ENCODE assay signal across 24 cellular contexts in genomic region chr6:42974919-42975505, GRCh38. TPM values are rescaled to one million over a fixed set of nuclear protein-coding genes. Genes with fewer than 3 reads are reported as not detected.
DNase-seq lines count a peak whose midpoint lies in the region; ATAC-seq, FAIRE-seq and TF ChIP-seq lines count a peak whose summit lies in the region.
"Had no signal": no experiment of that assay in that cellular context is flagged by ENCODE, and none has a peak within 500 bp of the region (broad histone marks: within the 10 kb centered on the region; RNA-seq: fewer than 3 reads in every experiment).

No MANE protein-coding gene starts in this region.

- H2AFZ ChIP-seq in keratinocyte (ENCODE audit: control insufficient read depth, low read length): no peak overlapping the region

- H3K27ac ChIP-seq in CD8-positive, alpha-beta T cell (ENCODE audit: low read depth, low read length): no peak overlapping the region
- peak overlapping the region; percentile 34; the same call in 1 of the 2 replicates for H3K27ac ChIP-seq in RWPE1
- H3K27ac ChIP-seq in keratinocyte (ENCODE audit: control insufficient read depth, insufficient read depth, low read length): no peak overlapping the region
- H3K27ac ChIP-seq: spleen, WERI-Rb-1 had no signal

- POLR2A ChIA-PET in CD8-positive, alpha-beta T cell (lab: Charles Lee): interaction anchor here (0.7 to 1.5 kb wide), 3 partner anchors 39 to 919 kb away, joined by 3 to 5 read pairs (median 3); partner anchors contain the start of genes CNPY3, KLHDC3 and MEA1
- POLR2A ChIA-PET in RWPE1 (lab: Yijun Ruan, JAX; ENCODE audit: low non-redundant PET): interaction anchor here (0.6 to 1.4 kb wide), 3 partner anchors 9 to 79 kb away, joined by 3 to 7 read pairs (median 3); partner anchors contain the start of genes CNPY3 and CUL7

- CTCF ChIA-PET in CD8-positive, alpha-beta T cell (lab: Charles Lee): interaction anchor here (1.1 to 1.8 kb wide), 2 partner anchors 8 to 11 kb away, joined by 3 to 5 read pairs; no protein-coding TSS in a partner anchor
- CTCF ChIA-PET in RWPE1 (lab: Yijun Ruan, JAX): no interaction called here

- H3K27me3 Mint-ChIP-seq in activated T-cell treated with anti-CD3 and anti-CD28 coated beads, Interleukin-2, amount 50 U/mL, for 24 hours: no peaks in the 10 kb centered on the region
- H3K27me3 Mint-ChIP-seq in CD8-positive, alpha-beta T cell (ENCODE audit: low read depth): no peaks in the 10 kb centered on the region

- H3K9me1 ChIP-seq in keratinocyte (ENCODE audit: control insufficient read depth, extremely low read depth, insufficient read depth, low read length): peaks cover 3% of the 10 kb centered on the region

- peak overlapping the region; percentile 78 for H3K27ac Mint-ChIP-seq in activated T-cell treated with anti-CD3 and anti-CD28 coated beads, Interleukin-2, amount 50 U/mL, for 24 hours
- H3K27ac Mint-ChIP-seq in CD8-positive, alpha-beta T cell: peak overlapping the region; percentile 72

- ATAC-seq in CD8-positive, alpha-beta T cell: no peak
- ATAC-seq: SK-N-SH treated with all-trans-retinoic acid at 6 μM for 48 hours had no signal

- DNase-seq in activated T-cell treated with anti-CD3 and anti-CD28 coated beads, Interleukin-2, amount 50 U/mL, for 24 hours: no peak
- DNase-seq in activated T-cell treated with anti-CD3 and anti-CD28 coated beads, Interleukin-2, amount 50 U/mL, for 48 hours: no peak
- no peak for DNase-seq in CD8-positive, alpha-beta T cell
- DNase-seq in RWPE1 (ENCODE audit: low spot score) (no peak), keratinocyte (ENCODE audit: low read depth, low spot score) (no peak), C1 segment of cervical spinal cord (lab: John Stamatoyannopoulos, UW) (no peak), AML-193 (lab: John Stamatoyannopoulos, UW) (no peak)
- DNase-seq in effector CD8-positive, alpha-beta T cell (lab: John Stamatoyannopoulos, UW): no peak
- DNase-seq: DMS 273 treated with DMSO at 0.1 percent for 48 hours; IMR-90; kidney glomerular epithelial cell; NCI-H1417 treated with DMSO at 0.1 percent for 48 hours; spleen; stimulated activated CD4-positive, alpha-beta T cell treated with anti-CD3 and anti-CD28 coated beads, Interleukin-4, amount 100 ng/mL, for 4 hours; trophoblast cell; WERI-Rb-1 had no signal

- peaks cover 39% of the 10 kb centered on the region for H3K36me3 Mint-ChIP-seq in activated T-cell treated with anti-CD3 and anti-CD28 coated beads, Interleukin-2, amount 50 U/mL, for 24 hours (ENCODE audit: low read depth)
- H3K36me3 Mint-ChIP-seq in CD8-positive, alpha-beta T cell: peaks cover 24% of the 10 kb centered on the region

- peak overlapping the region; percentile 6 for H3K4me3 Mint-ChIP-seq in activated T-cell treated with anti-CD3 and anti-CD28 coated beads, Interleukin-2, amount 50 U/mL, for 24 hours
- no peak overlapping the region for H3K4me3 Mint-ChIP-seq in CD8-positive, alpha-beta T cell
- H3K4me3 Mint-ChIP-seq: CD14-positive monocyte had no signal

- no peaks in the 10 kb centered on the region for H3K36me3 ChIP-seq in CD8-positive, alpha-beta T cell (ENCODE audit: insufficient read depth, low read length)
- peaks cover 2 to 6% of the 10 kb centered on the region in 2 experiments for H3K36me3 ChIP-seq in keratinocyte (ENCODE audit: control insufficient read depth in 2 of 2, extremely low read depth in 1 of 2, insufficient read depth in 2 of 2, low read length in 2 of 2)

- peaks cover 49% of the 10 kb centered on the region for H3K4me1 Mint-ChIP-seq in activated T-cell treated with anti-CD3 and anti-CD28 coated beads, Interleukin-2, amount 50 U/mL, for 24 hours (ENCODE audit: low read depth)
- H3K4me1 Mint-ChIP-seq in CD8-positive, alpha-beta T cell (ENCODE audit: low read depth): peaks cover 43% of the 10 kb centered on the region

- H4K20me1 ChIP-seq in keratinocyte (ENCODE audit: control insufficient read depth, extremely low read depth, insufficient read depth, low read length): no peaks in the 10 kb centered on the region

- peak overlapping the region; percentile 55 for H3K4me2 ChIP-seq in keratinocyte (ENCODE audit: control insufficient read depth, extremely low read depth, insufficient read depth, low read depth, low read length)

- intact Hi-C loops in CD8-positive, alpha-beta T cell (cut with DNase I, micrococcal nuclease): loop anchor here in 1 of 2 experiments (1.0 kb wide), 1 partner anchor 15 kb away; the partner anchor contains the start of gene GNMT

- H3K4me1 ChIP-seq in CD8-positive, alpha-beta T cell (ENCODE audit: insufficient read depth, low read length): peaks cover 33% of the 10 kb centered on the region
- H3K4me1 ChIP-seq in keratinocyte (ENCODE audit: control insufficient read depth, extremely low read depth, insufficient read depth, low read length): peaks cover 33% of the 10 kb centered on the region

- peaks cover 20% of the 10 kb centered on the region for H3K79me2 ChIP-seq in keratinocyte (ENCODE audit: control insufficient read depth, insufficient read depth, low read length)

- H3K9me3 ChIP-seq in CD8-positive, alpha-beta T cell (ENCODE audit: low read length): no peaks in the 10 kb centered on the region
- H3K9me3 ChIP-seq in keratinocyte (ENCODE audit: control insufficient read depth, low read depth, low read length): no peaks in the 10 kb centered on the region
- H3K9me3 ChIP-seq: spleen had no signal

- no peaks in the 10 kb centered on the region for H3K27me3 ChIP-seq in CD8-positive, alpha-beta T cell (ENCODE audit: insufficient read depth, low read length)
- H3K27me3 ChIP-seq in keratinocyte (ENCODE audit: control insufficient read depth, extremely low read depth, insufficient read depth, low read length): no peaks in the 10 kb centered on the region
- H3K27me3 ChIP-seq: spleen had no signal

- FAIRE-seq in keratinocyte (lab: Jason Lieb, UNC): peak; percentile 86
- FAIRE-seq: colon, G401.6, GM18507, H54 had no signal

- H3K4me3 ChIP-seq in CD8-positive, alpha-beta T cell (ENCODE audit: low read depth, low read length): no peak overlapping the region
- no peak overlapping the region for H3K4me3 ChIP-seq in keratinocyte (ENCODE audit: control insufficient read depth in 2 of 3, extremely low read depth in 1 of 3, insufficient read depth in 2 of 3, low read depth in 1 of 3, low read length in 3 of 3)
- H3K4me3 ChIP-seq: spleen had no signal

- dilution Hi-C loops in keratinocyte (cut with MboI; ENCODE audit: extremely low pct_ligation_motif_present, low sequenced_read_pairs): no loop called here

- no peaks in the 10 kb centered on the region for H3K9me3 Mint-ChIP-seq in activated T-cell treated with anti-CD3 and anti-CD28 coated beads, Interleukin-2, amount 50 U/mL, for 24 hours
- H3K9me3 Mint-ChIP-seq in CD8-positive, alpha-beta T cell: no peaks in the 10 kb centered on the region
- H3K9me3 Mint-ChIP-seq: brain had no signal

- TF ChIP-seq CTCF in CD8-positive, alpha-beta T cell (IDR thresholded peaks at IDR 0.05): no peak
- no peak for TF ChIP-seq CTCF in RWPE1 (conservative IDR thresholded peaks at IDR 0.05; ENCODE audit: low read depth)
- TF ChIP-seq CTCF in keratinocyte (optimal IDR thresholded peaks at IDR 0.05 in 1 of 3, IDR thresholded peaks at IDR 0.05 in 1 of 3, conservative IDR thresholded peaks at IDR 0.05 in 1 of 3; ENCODE audit: extremely low read depth in 1 of 3, insufficient read depth in 2 of 3, low read length in 3 of 3): no peak

- no peak overlapping the region for H3K9ac ChIP-seq in keratinocyte (ENCODE audit: control insufficient read depth, extremely low read depth, insufficient read depth, low read length)

RNA-seq across cellular contexts. Expression of gene PEX6, which starts 4.0 kb away (rescaled TPM):
- 1 to 10 TPM; 6.7 to 6.8 TPM for total RNA-seq in CD8-positive, alpha-beta T cell
- polyA plus RNA-seq in keratinocyte: 5.6 to 8.7 TPM (median 7.5 TPM) in 3 replicates
- polyA plus RNA-seq in keratinocyte (2011; ENCODE audit: low read depth): 3.3 TPM
- 4.6 and 7.6 TPM in 2 replicates for polyA plus RNA-seq in keratinocyte (2011; cell fraction: cytosol; rRNA removed)
- polyA plus RNA-seq in keratinocyte (2011; cell fraction: nucleus; rRNA removed): 15.7 and 18.5 TPM in 2 replicates
- polyA plus RNA-seq in keratinocyte (2012; ENCODE audit: low replicate concordance): 11.8 and 14.5 TPM in 2 replicates
- 10.1 to 16.9 TPM (median 14.6 TPM) in 3 replicates for polyA minus RNA-seq in keratinocyte
- 17.5 TPM for polyA minus RNA-seq in keratinocyte (2011; cell fraction: cytosol; rRNA and poly(A)+ RNA removed)
- 12.4 and 14.8 TPM in 2 replicates for polyA minus RNA-seq in keratinocyte (2011; cell fraction: nucleus; rRNA and poly(A)+ RNA removed)

RNA-seq across cellular contexts. Expression of gene PPP2R5D, which starts 9.4 kb away (rescaled TPM):
- total RNA-seq in CD8-positive, alpha-beta T cell: 10 to 100 TPM; 14.1 to 19.5 TPM
- polyA plus RNA-seq in keratinocyte: 44.4 to 59.9 TPM (median 49.6 TPM) in 3 replicates
- 25.3 TPM for polyA plus RNA-seq in keratinocyte (2011; ENCODE audit: low read depth)
- polyA plus RNA-seq in keratinocyte (2011; cell fraction: cytosol; rRNA removed): 67.1 and 68.5 TPM in 2 replicates
- polyA plus RNA-seq in keratinocyte (2011; cell fraction: nucleus; rRNA removed): 70.1 and 74.5 TPM in 2 replicates
- polyA plus RNA-seq in keratinocyte (2012; ENCODE audit: low replicate concordance): 23.0 and 42.6 TPM in 2 replicates
- 74.9 to 108 TPM (median 82.2 TPM) in 3 replicates for polyA minus RNA-seq in keratinocyte
- polyA minus RNA-seq in keratinocyte (2011; cell fraction: cytosol; rRNA and poly(A)+ RNA removed): 38.6 TPM
- 19.1 and 36.2 TPM in 2 replicates for polyA minus RNA-seq in keratinocyte (2011; cell fraction: nucleus; rRNA and poly(A)+ RNA removed)

RNA-seq across cellular contexts. Expression of gene GNMT, which starts 14.5 kb away (rescaled TPM):
- total RNA-seq in CD8-positive, alpha-beta T cell: 1 to 10 TPM; 1.9 to 3.6 TPM
- polyA plus RNA-seq in keratinocyte: 0.08 to 0.10 TPM in 2 of 3 replicates, not detected in the other
- not detected for polyA plus RNA-seq in keratinocyte (2011; ENCODE audit: low read depth)
- not detected in 2 replicates for polyA plus RNA-seq in keratinocyte (2011; cell fraction: cytosol; rRNA removed)
- 0.22 and 0.23 TPM in 2 replicates for polyA plus RNA-seq in keratinocyte (2011; cell fraction: nucleus; rRNA removed)
- not detected in 2 replicates for polyA plus RNA-seq in keratinocyte (2012; ENCODE audit: low replicate concordance)
- 0.92 TPM in 1 of 3 replicates, not detected in the others for polyA minus RNA-seq in keratinocyte
- not detected for polyA minus RNA-seq in keratinocyte (2011; cell fraction: cytosol; rRNA and poly(A)+ RNA removed)
- not detected in 2 replicates for polyA minus RNA-seq in keratinocyte (2011; cell fraction: nucleus; rRNA and poly(A)+ RNA removed)
- total RNA-seq: fibroblast of lung, IMR-90 had no signal

RNA-seq across cellular contexts. Expression of gene MEA1, which starts 38.7 kb away (rescaled TPM):
- total RNA-seq in CD8-positive, alpha-beta T cell: 10 to 100 TPM; 14.5 to 15.3 TPM
- 62.4 to 76.1 TPM (median 69.2 TPM) in 3 replicates for polyA plus RNA-seq in keratinocyte
- polyA plus RNA-seq in keratinocyte (2011; ENCODE audit: low read depth): 59.6 TPM
- polyA plus RNA-seq in keratinocyte (2011; cell fraction: cytosol; rRNA removed): 63.6 and 76.7 TPM in 2 replicates
- polyA plus RNA-seq in keratinocyte (2011; cell fraction: nucleus; rRNA removed): 21.9 and 27.2 TPM in 2 replicates
- polyA plus RNA-seq in keratinocyte (2012; ENCODE audit: low replicate concordance): 66.1 and 86.3 TPM in 2 replicates
- polyA minus RNA-seq in keratinocyte: 32.2 to 40.2 TPM (median 34.9 TPM) in 3 replicates
- 27.4 TPM for polyA minus RNA-seq in keratinocyte (2011; cell fraction: cytosol; rRNA and poly(A)+ RNA removed)
- polyA minus RNA-seq in keratinocyte (2011; cell fraction: nucleus; rRNA and poly(A)+ RNA removed): 5.3 and 7.8 TPM in 2 replicates

RNA-seq across cellular contexts. Expression of gene KLHDC3, which starts 39.0 kb away (rescaled TPM):
- total RNA-seq in CD8-positive, alpha-beta T cell: 10 to 100 TPM; 20.9 to 21.7 TPM
- polyA plus RNA-seq in keratinocyte: 22.4 to 30.3 TPM (median 24.8 TPM) in 3 replicates
- 13.6 TPM for polyA plus RNA-seq in keratinocyte (2011; ENCODE audit: low read depth)
- polyA plus RNA-seq in keratinocyte (2011; cell fraction: cytosol; rRNA removed): 26.6 and 27.0 TPM in 2 replicates
- 28.5 and 30.7 TPM in 2 replicates for polyA plus RNA-seq in keratinocyte (2011; cell fraction: nucleus; rRNA removed)
- 29.4 and 29.6 TPM in 2 replicates for polyA plus RNA-seq in keratinocyte (2012; ENCODE audit: low replicate concordance)
- polyA minus RNA-seq in keratinocyte: 36.0 to 38.5 TPM (median 36.5 TPM) in 3 replicates
- 33.4 TPM for polyA minus RNA-seq in keratinocyte (2011; cell fraction: cytosol; rRNA and poly(A)+ RNA removed)
- 7.4 and 7.8 TPM in 2 replicates for polyA minus RNA-seq in keratinocyte (2011; cell fraction: nucleus; rRNA and poly(A)+ RNA removed)
